In genomic region chr1:226223157-226223785, GRCh38 we compare ENCODE assay signal across 8 cellular contexts. TPM values are rescaled to one million over a fixed set of nuclear protein-coding genes. Genes with fewer than 3 reads are reported as not detected.
DNase-seq lines count a peak whose midpoint lies in the region; TF ChIP-seq lines count a peak whose summit lies in the region.

MIXL1 (plus strand) TSS chr1:226223664; CDS start chr1:226223682, 18 bp downstream.

- H3K27ac Mint-ChIP-seq in neural crest cell (ENCODE audit: unreplicated experiment), result no peak within 1 kb of the TSS

- peaks cover 53% of the 10 kb centered on the region for H3K27me3 Mint-ChIP-seq in neural crest cell (ENCODE audit: low read depth)

- TF ChIP-seq CTCF in GM20000 (IDR thresholded peaks at IDR 0.05; ENCODE audit: extremely low read depth, missing control alignments) (no peak), neural crest cell (conservative IDR thresholded peaks at IDR 0.05) (no peak)

- H3K9me3 Mint-ChIP-seq in neural crest cell, result no peaks in the 10 kb centered on the region

- H3K36me3 Mint-ChIP-seq in neural crest cell (ENCODE audit: low read depth), result peaks cover 4% of the 10 kb centered on the region

- H3K4me3 Mint-ChIP-seq in neural crest cell, result peak within 1 kb of the TSS; percentile 86

- peak; percentile 44 for DNase-seq in GM03348 (ENCODE audit: low spot score)
- peak; percentile 48 for DNase-seq in GM20000 (ENCODE audit: low spot score)
- DNase-seq in HuH-7 (ENCODE audit: low spot score), result peak; percentile 78
- DNase-seq in ecto neural progenitor cell (ENCODE audit: low spot score), result peak; percentile 67
- DNase-seq in neural crest cell (ENCODE audit: low read depth, low spot score), result peak; percentile 13
- no peak for DNase-seq in kidney glomerular epithelial cell (lab: John Stamatoyannopoulos, UW)
- no peak for DNase-seq in HK-2 (ENCODE audit: unreplicated experiment)
- no peak for DNase-seq in SHP77 (lab: John Stamatoyannopoulos, UW)

- H3K4me1 Mint-ChIP-seq in neural crest cell, result peaks cover 5% of the 10 kb centered on the region

RNA-seq across cellular contexts. Expression of gene MIXL1, which starts in this region (rescaled TPM):
- total RNA-seq in neural crest cell, result 0.37 and 0.41 TPM in 2 replicates

Comparison
In these comparisons a context has a peak if more than half of its experiments do, and no peak if none do; other contexts are left out.
1. Peak in DNase-seq in neural crest cell; RNA of the gene not detected or under 1 TPM.
2. DNase-seq: peak in GM03348 (single experiment), GM20000 (single experiment), HuH-7 (single experiment) and ecto neural progenitor cell (single experiment); none in kidney glomerular epithelial cell (single experiment), HK-2 (single experiment) and SHP77 (0 of 2).